8 cellular contexts compared by ENCODE assay signal in the genomic region with DNA sequence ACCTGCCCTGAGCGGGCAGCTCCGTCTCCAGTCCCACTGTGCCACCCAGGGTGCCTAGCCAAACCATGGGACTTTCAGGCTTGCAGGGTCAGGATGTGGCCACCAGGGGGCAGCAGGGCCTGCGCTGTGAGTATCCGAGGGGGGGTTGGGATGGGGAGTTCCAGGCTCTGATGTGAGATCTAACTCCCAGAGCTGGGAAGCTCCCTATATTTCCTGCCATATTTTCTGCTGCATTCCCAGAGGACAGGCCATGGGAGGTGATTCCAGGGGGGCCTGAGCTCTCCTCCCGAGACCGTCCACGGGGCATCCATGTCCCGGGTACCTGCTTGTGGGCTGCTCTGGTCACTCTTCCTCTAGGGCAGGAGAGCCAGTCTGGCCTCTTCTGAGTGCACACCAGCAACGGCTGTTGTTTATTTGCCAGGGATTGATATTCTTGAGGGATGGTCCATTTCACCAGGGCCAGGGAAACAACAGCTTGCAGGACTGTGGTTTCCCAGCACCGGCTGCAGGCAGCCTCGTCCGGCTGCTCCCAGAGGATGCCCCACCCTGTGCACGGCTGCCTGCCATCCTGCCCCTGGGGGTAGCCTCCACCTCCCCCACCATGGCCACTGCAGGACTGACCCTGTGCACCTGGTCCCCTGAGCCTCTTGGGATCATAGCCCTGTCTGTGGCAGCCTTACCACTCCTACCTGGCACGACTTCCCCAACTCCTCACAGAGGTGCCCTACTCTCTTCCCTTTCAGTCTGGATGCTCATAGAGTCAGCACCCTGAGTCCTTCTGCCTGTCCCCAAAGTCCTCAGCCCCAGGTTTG. TPM values are rescaled to one million over a fixed set of nuclear protein-coding genes. Genes with fewer than 3 reads are reported as not detected.
DNase-seq lines count a peak whose midpoint lies in the region; ATAC-seq and TF ChIP-seq lines count a peak whose summit lies in the region.

No MANE protein-coding gene starts in this region.

- intact Hi-C loops in activated CD4-positive, alpha-beta T cell treated with anti-CD3 and anti-CD28 coated beads, Interleukin-2, amount 10 ng/mL, durations not matched to agents 24 days and 14 days (cut with micrococcal nuclease), result loop anchor here (1.0 kb wide), 2 partner anchors 89 to 165 kb away; no protein-coding TSS in a partner anchor

- H3K9me3 ChIP-seq in liver (ENCODE audit: control insufficient read depth in 4 of 4, low read length in 3 of 4), result no peaks in the 10 kb centered on the region

- H3K9me3 Mint-ChIP-seq in activated CD4-positive, alpha-beta T cell treated with anti-CD3 and anti-CD28 coated beads, Interleukin-2, amount 10 ng/mL, durations not matched to agents 24 days and 14 days, result no peaks in the 10 kb centered on the region

- no peaks in the 10 kb centered on the region for H3K36me3 ChIP-seq in liver (ENCODE audit: control insufficient read depth in 4 of 4, insufficient read depth in 3 of 4, low read depth in 1 of 4, low read length in 3 of 4)

- DNase-seq in NCI-H2081 (lab: John Stamatoyannopoulos, UW) (peak; percentile 72 to 74), NCI-H2081 treated with DMSO at 0.1 percent for 48 hours (lab: John Stamatoyannopoulos, UW) (no peak), NCI-H2171 treated with DMSO at 0.1 percent for 48 hours (lab: John Stamatoyannopoulos, UW) (peak; percentile 68), choroid plexus epithelial cell (ENCODE audit: low read depth) (peak; percentile 65)
- peak; percentile 92 for DNase-seq in activated CD4-positive, alpha-beta T cell treated with anti-CD3 and anti-CD28 coated beads, Interleukin-2, amount 10 ng/mL, durations not matched to agents 24 days and 14 days
- DNase-seq in stimulated activated CD4-positive, alpha-beta T cell treated with anti-CD3 and anti-CD28 coated beads, Interleukin-4, amount 100 ng/mL, for 48 hours (ENCODE audit: low read depth in 2 of 2), result peak; percentile 63 to 73

- no peaks in the 10 kb centered on the region for H3K27me3 ChIP-seq in liver (ENCODE audit: control insufficient read depth in 4 of 4, insufficient read depth in 4 of 4, low read length in 3 of 4)

- 34% methylated on average over 14 of the region's 14 CpGs for WGBS in liver

- no peak overlapping the region for H3K9ac ChIP-seq in liver (ENCODE audit: low read depth in 1 of 2, low read length in 2 of 2)

- H3K4me3 ChIP-seq in choroid plexus epithelial cell (ENCODE audit: low read depth, low read length) (no peak overlapping the region), liver (ENCODE audit: low read depth in 1 of 3, low read length in 3 of 3) (no peak overlapping the region)

- peaks cover 4% of the 10 kb centered on the region for H3K27me3 Mint-ChIP-seq in activated CD4-positive, alpha-beta T cell treated with anti-CD3 and anti-CD28 coated beads, Interleukin-2, amount 10 ng/mL, durations not matched to agents 24 days and 14 days

- H3K27ac ChIP-seq in liver (ENCODE audit: low read depth in 1 of 2, low read length in 2 of 2), result no peak overlapping the region

- TF ChIP-seq CTCF in choroid plexus epithelial cell (conservative IDR thresholded peaks at IDR 0.05; ENCODE audit: low read depth, low read length) (peak; percentile 91), liver (IDR thresholded peaks at IDR 0.05; ENCODE audit: low read depth, low read length, missing input control) (peak; percentile 95)

- peaks cover 14% of the 10 kb centered on the region for H3K4me1 Mint-ChIP-seq in activated CD4-positive, alpha-beta T cell treated with anti-CD3 and anti-CD28 coated beads, Interleukin-2, amount 10 ng/mL, durations not matched to agents 24 days and 14 days

- H3K36me3 Mint-ChIP-seq in activated CD4-positive, alpha-beta T cell treated with anti-CD3 and anti-CD28 coated beads, Interleukin-2, amount 10 ng/mL, durations not matched to agents 24 days and 14 days (ENCODE audit: low read depth), result no peaks in the 10 kb centered on the region

- peak; percentile 92 to 94 for TF ChIP-seq RAD21 in liver (IDR thresholded peaks at IDR 0.05)

- peak overlapping the region; percentile 58 for H3K4me3 Mint-ChIP-seq in activated CD4-positive, alpha-beta T cell treated with anti-CD3 and anti-CD28 coated beads, Interleukin-2, amount 10 ng/mL, durations not matched to agents 24 days and 14 days

- peaks cover 1 to 12% (median 7%) of the 10 kb centered on the region in 4 donors for H3K4me1 ChIP-seq in liver (ENCODE audit: control insufficient read depth in 4 of 4, insufficient read depth in 4 of 4, low read length in 3 of 4)

- H3K27ac Mint-ChIP-seq in activated CD4-positive, alpha-beta T cell treated with anti-CD3 and anti-CD28 coated beads, Interleukin-2, amount 10 ng/mL, durations not matched to agents 24 days and 14 days, result no peak overlapping the region

- no peak for ATAC-seq in GM18520 (IDR thresholded peaks at IDR 0.05; ENCODE audit: unreplicated experiment)

TF ChIP-seq in liver, 16 proteins besides CTCF, POLR2A, EP300 and RAD21:
- TF ChIP-seq, protein P1, sequence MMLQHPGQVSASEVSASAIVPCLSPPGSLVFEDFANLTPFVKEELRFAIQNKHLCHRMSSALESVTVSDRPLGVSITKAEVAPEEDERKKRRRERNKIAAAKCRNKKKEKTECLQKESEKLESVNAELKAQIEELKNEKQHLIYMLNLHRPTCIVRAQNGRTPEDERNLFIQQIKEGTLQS (IDR thresholded peaks at IDR 0.05), result no peak
- TF ChIP-seq FOXA1 (IDR thresholded peaks at IDR 0.05), result no peak
- TF ChIP-seq SP1 (IDR thresholded peaks at IDR 0.05), result no peak
- TF ChIP-seq RXRA (IDR thresholded peaks at IDR 0.05), result no peak
- TF ChIP-seq GABPA (IDR thresholded peaks at IDR 0.05 in 1 of 2, conservative IDR thresholded peaks at IDR 0.05 in 1 of 2), result no peak
- TF ChIP-seq YY1 (IDR thresholded peaks at IDR 0.05), result no peak
- TF ChIP-seq HNF4G (IDR thresholded peaks at IDR 0.05), result no peak
- TF ChIP-seq, protein P2, sequence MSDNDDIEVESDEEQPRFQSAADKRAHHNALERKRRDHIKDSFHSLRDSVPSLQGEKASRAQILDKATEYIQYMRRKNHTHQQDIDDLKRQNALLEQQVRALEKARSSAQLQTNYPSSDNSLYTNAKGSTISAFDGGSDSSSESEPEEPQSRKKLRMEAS (IDR thresholded peaks at IDR 0.05), result no peak
- no peak for TF ChIP-seq HNF4A (conservative IDR thresholded peaks at IDR 0.05)
- TF ChIP-seq, protein P3, sequence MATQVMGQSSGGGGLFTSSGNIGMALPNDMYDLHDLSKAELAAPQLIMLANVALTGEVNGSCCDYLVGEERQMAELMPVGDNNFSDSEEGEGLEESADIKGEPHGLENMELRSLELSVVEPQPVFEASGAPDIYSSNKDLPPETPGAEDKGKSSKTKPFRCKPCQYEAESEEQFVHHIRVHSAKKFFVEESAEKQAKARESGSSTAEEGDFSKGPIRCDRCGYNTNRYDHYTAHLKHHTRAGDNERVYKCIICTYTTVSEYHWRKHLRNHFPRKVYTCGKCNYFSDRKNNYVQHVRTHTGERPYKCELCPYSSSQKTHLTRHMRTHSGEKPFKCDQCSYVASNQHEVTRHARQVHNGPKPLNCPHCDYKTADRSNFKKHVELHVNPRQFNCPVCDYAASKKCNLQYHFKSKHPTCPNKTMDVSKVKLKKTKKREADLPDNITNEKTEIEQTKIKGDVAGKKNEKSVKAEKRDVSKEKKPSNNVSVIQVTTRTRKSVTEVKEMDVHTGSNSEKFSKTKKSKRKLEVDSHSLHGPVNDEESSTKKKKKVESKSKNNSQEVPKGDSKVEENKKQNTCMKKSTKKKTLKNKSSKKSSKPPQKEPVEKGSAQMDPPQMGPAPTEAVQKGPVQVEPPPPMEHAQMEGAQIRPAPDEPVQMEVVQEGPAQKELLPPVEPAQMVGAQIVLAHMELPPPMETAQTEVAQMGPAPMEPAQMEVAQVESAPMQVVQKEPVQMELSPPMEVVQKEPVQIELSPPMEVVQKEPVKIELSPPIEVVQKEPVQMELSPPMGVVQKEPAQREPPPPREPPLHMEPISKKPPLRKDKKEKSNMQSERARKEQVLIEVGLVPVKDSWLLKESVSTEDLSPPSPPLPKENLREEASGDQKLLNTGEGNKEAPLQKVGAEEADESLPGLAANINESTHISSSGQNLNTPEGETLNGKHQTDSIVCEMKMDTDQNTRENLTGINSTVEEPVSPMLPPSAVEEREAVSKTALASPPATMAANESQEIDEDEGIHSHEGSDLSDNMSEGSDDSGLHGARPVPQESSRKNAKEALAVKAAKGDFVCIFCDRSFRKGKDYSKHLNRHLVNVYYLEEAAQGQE (IDR thresholded peaks at IDR 0.05), result no peak

RNA-seq across cellular contexts. Expression of a gene that starts 1.2 kb away (rescaled TPM):
- total RNA-seq in activated CD4-positive, alpha-beta T cell treated with anti-CD3 and anti-CD28 coated beads, Interleukin-2, amount 10 ng/mL, durations not matched to agents 24 days and 14 days, result 0.28 TPM in 1 of 2 replicates, not detected in the other
- under 1 TPM in 1 of 2 donors, not detected in 1; 0.08 TPM for total RNA-seq in liver
- polyA plus RNA-seq in liver, result under 1 TPM in 1 of 2 donors, not detected in 1; 0.05 TPM

RNA-seq across cellular contexts. Expression of a gene that starts 6.9 kb away (rescaled TPM):
- not detected in 2 replicates for total RNA-seq in activated CD4-positive, alpha-beta T cell treated with anti-CD3 and anti-CD28 coated beads, Interleukin-2, amount 10 ng/mL, durations not matched to agents 24 days and 14 days
- not detected for total RNA-seq in liver
- polyA plus RNA-seq in liver, result not detected

RNA-seq across cellular contexts. Expression of a gene that starts 42.5 kb away (rescaled TPM):
- 0.09 and 0.23 TPM in 2 replicates for total RNA-seq in activated CD4-positive, alpha-beta T cell treated with anti-CD3 and anti-CD28 coated beads, Interleukin-2, amount 10 ng/mL, durations not matched to agents 24 days and 14 days
- 1 to 10 TPM in 1 of 2 donors, under 1 TPM in 1; 0.70 to 2.1 TPM for total RNA-seq in liver
- under 1 TPM; 0.42 to 0.96 TPM for polyA plus RNA-seq in liver
